Comparison of ENCODE assay signal across 20 cellular contexts in genomic region chr6:164417537-164417936, GRCh38.
"Had no signal": no experiment of that assay in that cellular context is flagged by ENCODE, and none has a peak within 500 bp of the region (broad histone marks: within the 10 kb centered on the region; RNA-seq: fewer than 3 reads in every experiment).

No MANE protein-coding gene starts in this region.

- H3K4me3 ChIP-seq: colonic mucosa, gastroesophageal sphincter, heart left ventricle, left lung, tibial nerve, uterus had no signal

- H3K9me3 ChIP-seq: colonic mucosa, uterus had no signal

- H3K36me3 ChIP-seq: colonic mucosa, gastroesophageal sphincter, heart left ventricle, left lung, tibial nerve, uterus, WERI-Rb-1 had no signal

- FAIRE-seq: endometrium had no signal

- DNase-seq: activated CD4-positive, alpha-beta T cell treated with anti-CD3 and anti-CD28 coated beads for 36 hours; activated CD4-positive, alpha-beta T cell treated with anti-CD3 and anti-CD28 coated beads, Interleukin-2, amount 50 U/mL, for 48 hours; activated naive CD4-positive, alpha-beta T cell; activated naive CD8-positive, alpha-beta T cell treated with anti-CD3 and anti-CD28 coated beads for 36 hours; amniotic stem cell; colonic mucosa; heart left ventricle; left lung; midbrain; occipital lobe; stimulated activated CD4-positive, alpha-beta T cell treated with anti-CD3 and anti-CD28 coated beads, Interleukin-12 subunit alpha, Interleukin-12 subunit beta, amount 100 ng/mL, for 4 hours; stimulated activated CD4-positive, alpha-beta T cell treated with anti-CD3 and anti-CD28 coated beads, Interleukin-1b, Interleukin-23, amount 100 ng/mL, for 48 hours; stimulated activated naive CD8-positive, alpha-beta T cell treated with anti-CD3 and anti-CD28 coated beads, Interleukin-15, Interleukin-2, amounts not matched to agents 100 U/mL and 50 U/mL, for 24 hours; uterus; WERI-Rb-1 had no signal

- H3K27ac ChIP-seq: colonic mucosa, gastroesophageal sphincter, heart left ventricle, left lung, tibial nerve, uterus, WERI-Rb-1 had no signal

- H3K27me3 ChIP-seq: colonic mucosa, gastroesophageal sphincter, heart left ventricle, left lung, tibial nerve, uterus had no signal

- H3K4me1 ChIP-seq: colonic mucosa, gastroesophageal sphincter, left lung, uterus had no signal

- ATAC-seq: activated CD4-positive, alpha-beta T cell treated with anti-CD3 and anti-CD28 coated beads for 36 hours; activated T-helper 17 cell treated with anti-CD3 and anti-CD28 coated beads, Interleukin-2, amount 50 U/mL, for 72 hours; esophagus mucosa; gastroesophageal sphincter; heart left ventricle; left lung; stimulated activated naive CD8-positive, alpha-beta T cell treated with anti-CD3 and anti-CD28 coated beads, Interleukin-15, Interleukin-2, amounts not matched to agents 100 U/mL and 50 U/mL, for 24 hours had no signal
